Comparison of ENCODE assay signal across 35 cellular contexts in the genomic region with DNA sequence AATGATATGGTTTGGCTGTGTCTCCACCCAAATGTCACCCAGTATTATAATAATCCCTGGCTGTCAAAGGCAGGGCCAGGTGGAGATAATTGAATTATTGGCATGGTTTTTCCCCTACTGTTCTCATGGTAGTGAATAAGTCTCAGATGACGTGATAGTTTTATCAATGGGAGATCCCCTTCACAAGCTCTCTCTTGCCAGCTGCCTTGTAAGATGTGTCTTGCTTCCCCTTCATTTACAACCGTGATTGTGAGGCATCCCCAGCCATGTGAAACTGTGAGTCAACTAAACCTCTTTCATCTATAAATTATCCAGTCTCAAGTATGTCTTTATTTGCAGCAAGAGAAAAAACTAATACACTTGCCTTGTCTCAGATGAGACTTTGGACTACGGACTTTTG.
"Had no signal": no experiment of that assay in that cellular context is flagged by ENCODE, and none has a peak within 500 bp of the region (broad histone marks: within the 10 kb centered on the region; RNA-seq: fewer than 3 reads in every experiment).

No MANE protein-coding gene starts in this region.

- H3K36me3 ChIP-seq: MG63 had no signal

- H3K27me3 ChIP-seq: MG63 had no signal

- H3K4me2 ChIP-seq: KMS-11 had no signal

- DNase-seq: Karpas-422, Kasumi-1, MG63, MM.1S, MV-4-11, NCI-H1048, NCI-H1092, NCI-H1092 treated with DMSO at 0.1 percent for 48 hours, NCI-H1105, NCI-H1105 treated with DMSO at 0.1 percent for 48 hours, NCI-H1417, NCI-H1417 treated with DMSO at 0.1 percent for 48 hours, NCI-H1436, NCI-H1436 treated with DMSO at 0.1 percent for 48 hours, NCI-H146, NCI-H1694, NCI-H1694 treated with DMSO at 0.1 percent for 48 hours, NCI-H187, NCI-H187 treated with DMSO at 0.1 percent for 48 hours, NCI-H1930, NCI-H2029, NCI-H2029 treated with DMSO at 0.1 percent for 48 hours, NCI-H2081, NCI-H2081 treated with DMSO at 0.1 percent for 48 hours, NCI-H2107, NCI-H2171, NCI-H2171 treated with DMSO at 0.1 percent for 48 hours, NCI-H2227 treated with DMSO at 0.1 percent for 48 hours, NCI-H226, NCI-H345, NCI-H446, NCI-H446 treated with DMSO at 0.1 percent for 48 hours, NCI-H510A, NCI-H510A treated with DMSO at 0.1 percent for 48 hours had no signal

- H3K27ac ChIP-seq: KMS-11 had no signal

- H3K9ac ChIP-seq: KMS-11 had no signal

- H3K4me3 ChIP-seq: MG63 had no signal
